9 cellular contexts compared by ENCODE assay signal in genomic region chr16:17471745-17472075, GRCh38. TPM values are rescaled to one million over a fixed set of nuclear protein-coding genes. Genes with fewer than 3 reads are reported as not detected.
DNase-seq lines count a peak whose midpoint lies in the region; ATAC-seq and TF ChIP-seq lines count a peak whose summit lies in the region.
"Had no signal": no experiment of that assay in that cellular context is flagged by ENCODE, and none has a peak within 500 bp of the region (broad histone marks: within the 10 kb centered on the region; RNA-seq: fewer than 3 reads in every experiment).

No MANE protein-coding gene starts in this region.

- POLR2A ChIA-PET in RWPE1 (lab: Yijun Ruan, JAX; ENCODE audit: low non-redundant PET): no interaction called here

- peaks cover 62% of the 10 kb centered on the region for H3K27me3 Mint-ChIP-seq in Calu3 (ENCODE audit: unreplicated experiment)

- H3K9me3 Mint-ChIP-seq in Calu3 (ENCODE audit: low read depth, unreplicated experiment): no peaks in the 10 kb centered on the region

- DNase-seq in Calu3 (no peak), RWPE1 (ENCODE audit: low spot score) (no peak), fibroblast of mammary gland (ENCODE audit: low read depth) (peak; percentile 90), skeletal muscle cell (ENCODE audit: low read depth) (no peak), NCI-H2081 (lab: John Stamatoyannopoulos, UW) (no peak), NCI-H2107 treated with DMSO at 0.1 percent for 48 hours (lab: John Stamatoyannopoulos, UW; ENCODE audit: unreplicated experiment) (no peak)
- DNase-seq: WERI-Rb-1 had no signal

- peak overlapping the region; percentile 74 for H3K4me3 Mint-ChIP-seq in Calu3 (ENCODE audit: low read depth, unreplicated experiment)

- CTCF ChIA-PET in Calu3 (lab: Charles Lee) (no interaction called here), RWPE1 (lab: Yijun Ruan, JAX) (no interaction called here)

- H3K4me3 ChIP-seq in fibroblast of mammary gland (ENCODE audit: control insufficient read depth, low read depth, low read length): peak overlapping the region; percentile 48
- H3K4me3 ChIP-seq in skeletal muscle cell (ENCODE audit: low read depth, low read length): peak overlapping the region; percentile 91

- TF ChIP-seq CTCF in Calu3 (IDR thresholded peaks at IDR 0.05; ENCODE audit: unreplicated experiment): no peak
- no peak for TF ChIP-seq CTCF in RWPE1 (conservative IDR thresholded peaks at IDR 0.05; ENCODE audit: low read depth)
- no peak for TF ChIP-seq CTCF in fibroblast of mammary gland (conservative IDR thresholded peaks at IDR 0.05; ENCODE audit: control insufficient read depth, insufficient read depth, low read depth, low read length)

- H3K36me3 Mint-ChIP-seq in Calu3 (ENCODE audit: insufficient read depth, unreplicated experiment): peaks cover 25% of the 10 kb centered on the region

- intact Hi-C loops in Calu3 (cut with micrococcal nuclease; ENCODE audit: unreplicated experiment): loop anchor here (1.0 kb wide), 1 partner anchor 266 kb away; no protein-coding TSS in a partner anchor

- no peak for ATAC-seq in GM18858 (IDR thresholded peaks at IDR 0.05; ENCODE audit: unreplicated experiment)
- no peak for ATAC-seq in GM21576 (IDR thresholded peaks at IDR 0.05; ENCODE audit: unreplicated experiment)

- no peak overlapping the region for H3K27ac Mint-ChIP-seq in Calu3 (ENCODE audit: unreplicated experiment)

- BruUV-seq in Calu3 (replicated peaks; lab: Mats Ljungman, UMichigan): no TSS peak

- H3K27ac ChIP-seq in RWPE1: peak overlapping the region; percentile 58
- H3K27ac ChIP-seq: WERI-Rb-1 had no signal

- peaks cover 20% of the 10 kb centered on the region for H3K4me1 Mint-ChIP-seq in Calu3 (ENCODE audit: low read depth, unreplicated experiment)

RNA-seq across cellular contexts. Expression of gene XYLT1, which starts 0.9 kb away (rescaled TPM):
- 7.5 and 8.0 TPM in 2 replicates for total RNA-seq in Calu3 (2022)
